Comparison of ENCODE assay signal across 1 cellular context in the genomic region with DNA sequence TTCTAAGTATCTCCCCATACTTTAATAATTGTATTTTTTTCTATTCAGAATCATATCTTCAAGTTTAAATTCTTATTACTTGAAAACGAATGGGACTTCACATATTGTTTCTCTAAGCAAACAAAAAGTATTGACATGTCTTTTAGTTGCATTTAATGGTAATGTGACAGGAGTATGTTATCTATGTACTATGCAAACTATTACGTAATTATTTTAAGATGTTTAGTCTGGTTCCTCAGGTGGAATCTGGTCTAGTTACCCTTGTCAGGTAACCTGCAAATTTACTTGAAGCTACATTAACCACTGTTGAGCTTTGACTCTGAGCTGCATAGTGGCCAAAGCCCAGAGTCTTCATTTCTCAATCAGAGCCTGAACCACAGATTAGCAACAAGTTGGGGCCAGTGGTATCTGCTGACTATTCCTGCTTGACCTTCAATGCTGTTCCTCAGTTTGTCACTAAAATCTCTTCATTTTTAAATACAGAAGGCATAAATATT.
TF ChIP-seq lines count a peak whose summit lies in the region.

No MANE protein-coding gene starts in this region.

TF ChIP-seq in IMR-90, 13 proteins besides CTCF, POLR2A, EP300 and RAD21:
- TF ChIP-seq SMC3 (IDR thresholded peaks at IDR 0.05; ENCODE audit: low read depth, low read length) (no peak), CEBPB (IDR thresholded peaks at IDR 0.05; ENCODE audit: low read depth, low read length) (peak; percentile 79)
